9 cellular contexts compared by ENCODE assay signal in the genomic region with DNA sequence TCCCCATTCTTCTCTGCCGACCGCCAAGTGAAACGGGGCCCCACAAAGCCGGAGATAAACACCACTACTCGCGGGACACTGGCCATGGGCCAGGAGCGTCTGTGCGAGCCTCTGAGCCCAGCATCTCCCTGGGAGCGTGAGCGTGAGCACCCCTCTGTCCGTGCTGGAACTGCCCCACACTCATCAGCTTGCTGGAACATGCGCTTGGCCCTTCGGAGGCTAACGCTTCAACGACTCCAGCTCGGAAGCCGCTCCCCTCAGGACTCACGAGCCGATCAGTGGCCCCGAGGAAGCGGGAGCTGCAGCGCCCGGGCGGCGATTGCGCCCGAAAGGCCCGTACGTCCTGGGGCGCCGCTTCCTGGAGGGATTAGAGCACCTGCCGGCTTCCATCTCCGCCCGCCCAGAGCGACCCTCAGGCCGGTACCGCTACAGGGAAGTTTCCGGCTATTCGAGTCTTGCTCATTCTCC. TPM values are rescaled to one million over a fixed set of nuclear protein-coding genes. Genes with fewer than 3 reads are reported as not detected.
A peak's percentile ranks its signal among the peaks of the same experiment; 100 is the strongest.
DNase-seq lines count a peak whose midpoint lies in the region; ATAC-seq, FAIRE-seq and TF ChIP-seq lines count a peak whose summit lies in the region.
"Had no signal": no experiment of that assay in that cellular context is flagged by ENCODE, and none has a peak within 500 bp of the region (broad histone marks: within the 10 kb centered on the region; RNA-seq: fewer than 3 reads in every experiment).

No MANE protein-coding gene starts in this region.

- H3K27ac Mint-ChIP-seq in CD4-positive, alpha-beta T cell = no peak overlapping the region
- peak overlapping the region in 1 of 3 donors; percentile 35 for H3K27ac Mint-ChIP-seq in IgD-negative memory B cell
- no peak overlapping the region for H3K27ac Mint-ChIP-seq in stimulated activated effector memory CD8-positive, alpha-beta T cell treated with anti-CD3 and anti-CD28 coated beads, Interleukin-12 subunit alpha, Interleukin-12 subunit beta, amount 100 ng/mL, for 72 hours

- CTCF ChIA-PET in CD4-positive, alpha-beta T cell (lab: Charles Lee) = no interaction called here
- CTCF ChIA-PET in GM12878 (lab: Yijun Ruan, JAX) = interaction anchor here (0.6 to 8.8 kb wide), 9 partner anchors 8 to 777 kb away, joined by 3 to 99 read pairs (median 6); no protein-coding TSS in a partner anchor

- no peak overlapping the region for H3K27ac ChIP-seq in CD4-positive, alpha-beta T cell (ENCODE audit: low read depth, low read length)
- no peak overlapping the region for H3K27ac ChIP-seq in GM12878 (ENCODE audit: control insufficient read depth, insufficient read depth)
- H3K27ac ChIP-seq: neutrophil had no signal

- TF ChIP-seq EP300 in GM12878 (IDR thresholded peaks at IDR 0.05; ENCODE audit: borderline replicate concordance in 1 of 2, control insufficient read depth in 1 of 2, low read depth in 2 of 2, low read length in 2 of 2) = no peak

- H3K4me2 ChIP-seq in GM12878 (ENCODE audit: control insufficient read depth, insufficient read depth) = peak overlapping the region; percentile 96

- peak overlapping the region; percentile 20 for H2AFZ ChIP-seq in GM12878 (ENCODE audit: control insufficient read depth, low read depth, low read length)

- WGBS in GM12878 (ENCODE audit: insufficient coverage, insufficient replicate concordance, low lambda C conversion rate, missing lambda C conversion rate) = 1% methylated on average over 39 of the region's 39 CpGs

- H3K27me3 Mint-ChIP-seq in CD4-positive, alpha-beta T cell = peaks cover 49% of the 10 kb centered on the region
- no peaks in the 10 kb centered on the region for H3K27me3 Mint-ChIP-seq in IgD-negative memory B cell

- no peaks in the 10 kb centered on the region for H3K36me3 Mint-ChIP-seq in CD4-positive, alpha-beta T cell (ENCODE audit: low read depth)
- H3K36me3 Mint-ChIP-seq in IgD-negative memory B cell = no peaks in the 10 kb centered on the region
- peaks cover 11% of the 10 kb centered on the region for H3K36me3 Mint-ChIP-seq in stimulated activated effector memory CD8-positive, alpha-beta T cell treated with anti-CD3 and anti-CD28 coated beads, Interleukin-12 subunit alpha, Interleukin-12 subunit beta, amount 100 ng/mL, for 72 hours

- H3K4me3 ChIP-seq in GM12878 (peak overlapping the region; percentile 74), iPS-18c (ENCODE audit: insufficient read depth, low read depth, low read length) (peak overlapping the region; percentile 65)

- H3K4me3 Mint-ChIP-seq in CD4-positive, alpha-beta T cell = peak overlapping the region; percentile 72
- peak overlapping the region; percentile 82 to 96 (median 90) for H3K4me3 Mint-ChIP-seq in IgD-negative memory B cell
- H3K4me3 Mint-ChIP-seq in stimulated activated effector memory CD8-positive, alpha-beta T cell treated with anti-CD3 and anti-CD28 coated beads, Interleukin-12 subunit alpha, Interleukin-12 subunit beta, amount 100 ng/mL, for 72 hours = peak overlapping the region; percentile 69

- ATAC-seq in CD4-positive, alpha-beta T cell (ENCODE audit: poor library complexity) = no peak
- ATAC-seq in GM12878 (peak; percentile 18), GM21526 (IDR thresholded peaks at IDR 0.05; ENCODE audit: low FRiP score, unreplicated experiment) (no peak)
- no peak for ATAC-seq in stimulated activated effector memory CD8-positive, alpha-beta T cell treated with anti-CD3 and anti-CD28 coated beads, Interleukin-12 subunit alpha, Interleukin-12 subunit beta, amount 100 ng/mL, for 72 hours

- BruUV-seq in GM12878 (replicated peaks; lab: Mats Ljungman, UMichigan) = no TSS peak

- peaks cover 14% of the 10 kb centered on the region for H3K4me1 ChIP-seq in GM12878 (ENCODE audit: control insufficient read depth, insufficient read depth, low read length)

- TF ChIP-seq RAD21 in GM12878 (IDR thresholded peaks at IDR 0.05; ENCODE audit: insufficient read depth, low read depth, low read length) = no peak

- H3K36me3 ChIP-seq in GM12878 (ENCODE audit: control insufficient read depth in 2 of 2, insufficient read depth in 2 of 2, low read length in 1 of 2) = no peaks in the 10 kb centered on the region
- H3K36me3 ChIP-seq: neutrophil had no signal

- H3K79me2 ChIP-seq in GM12878 (ENCODE audit: control insufficient read depth, insufficient read depth, low read length) = no peaks in the 10 kb centered on the region

- H3K4me1 Mint-ChIP-seq in CD4-positive, alpha-beta T cell (ENCODE audit: low read depth) = peaks cover 10% of the 10 kb centered on the region
- H3K4me1 Mint-ChIP-seq in IgD-negative memory B cell = peaks cover 5 to 18% (median 12%) of the 10 kb centered on the region in 3 donors
- H3K4me1 Mint-ChIP-seq in stimulated activated effector memory CD8-positive, alpha-beta T cell treated with anti-CD3 and anti-CD28 coated beads, Interleukin-12 subunit alpha, Interleukin-12 subunit beta, amount 100 ng/mL, for 72 hours = peaks cover 27% of the 10 kb centered on the region

- no peak for TF ChIP-seq CTCF in CD4-positive, alpha-beta T cell (IDR thresholded peaks at IDR 0.05)
- TF ChIP-seq CTCF in GM12878 (IDR thresholded peaks at IDR 0.05 in 2 of 3, conservative IDR thresholded peaks at IDR 0.05 in 1 of 3; ENCODE audit: control insufficient read depth in 2 of 3, extremely low read depth in 1 of 3, insufficient read depth in 1 of 3, low read depth in 3 of 3, low read length in 3 of 3) = no peak

- H4K20me1 ChIP-seq in GM12878 (ENCODE audit: control insufficient read depth, insufficient read depth) = 0 out of 2 replicates have a peak, but pooled peaks cover 4% of the 10 kb centered on the region

- TF ChIP-seq POLR2A in GM12878 (IDR thresholded peaks at IDR 0.05; ENCODE audit: low read depth, low read length) = no peak

- peaks cover 33% of the 10 kb centered on the region for H3K27me3 ChIP-seq in CD4-positive, alpha-beta T cell (ENCODE audit: control insufficient read depth, insufficient read depth, low read length)
- H3K27me3 ChIP-seq in GM12878 (replicated peaks in 1 of 2; ENCODE audit: control insufficient read depth in 2 of 2, insufficient read depth in 2 of 2, low read length in 1 of 2) = peaks cover 3 to 6% of the 10 kb centered on the region in 2 experiments; a peak in 3 of 4 replicates

- in situ Hi-C loops in GM12878 (cut with MboI) = loop anchor here (5.0 kb wide), 1 partner anchor 115 kb away; no protein-coding TSS in a partner anchor

- SMC1A ChIA-PET in GM12878 (lab: Charles Lee; ENCODE audit: uncharacterized antibody, unreplicated experiment) = interaction anchor here (1.0 kb wide), 2 partner anchors 22 to 512 kb away, joined by 3 to 4 read pairs; no protein-coding TSS in a partner anchor

- FAIRE-seq in GM12878 (lab: Jason Lieb, UNC) (no peak), RCC 7860 (lab: Jason Lieb, UNC) (no peak)

- no peak for DNase-seq in CD4-positive, alpha-beta T cell
- no peak for DNase-seq in GM12878 (ENCODE audit: low read depth, low spot score)
- DNase-seq in stimulated activated effector memory CD8-positive, alpha-beta T cell treated with anti-CD3 and anti-CD28 coated beads, Interleukin-12 subunit alpha, Interleukin-12 subunit beta, amount 100 ng/mL, for 72 hours (ENCODE audit: low spot score in 2 of 2) = no peak
- no peak for DNase-seq in iPS-NIHi7 (ENCODE audit: extremely low spot score)
- no peak for DNase-seq in RCC 7860 (ENCODE audit: low spot score)

- RAD21 ChIA-PET in GM12878 (lab: Charles Lee; ENCODE audit: unreplicated experiment) = interaction anchor here (2.8 kb wide), 1 partner anchor 138 kb away, joined by 14 read pairs; no protein-coding TSS in a partner anchor

- POLR2A ChIA-PET in CD4-positive, alpha-beta T cell (lab: Charles Lee) = no interaction called here
- POLR2A ChIA-PET in GM12878 (lab: Charles Lee) = interaction anchor here (1.4 kb wide), 1 partner anchor 13 kb away, joined by 5 read pairs; no protein-coding TSS in a partner anchor

- intact Hi-C loops in CD4-positive, alpha-beta T cell (cut with DNase I, micrococcal nuclease) = loop anchor here (5.0 to 10.0 kb wide), 2 partner anchors 115 to 118 kb away; no protein-coding TSS in a partner anchor
- intact Hi-C loops in GM12878 (cut with micrococcal nuclease; ENCODE audit: unreplicated experiment) = no loop called here

- H3K9ac ChIP-seq in GM12878 (ENCODE audit: control insufficient read depth, insufficient read depth, low read length) = peak overlapping the region; percentile 18; the same call in 1 of the 2 replicates

- no peaks in the 10 kb centered on the region for H3K9me3 Mint-ChIP-seq in CD4-positive, alpha-beta T cell
- H3K9me3 Mint-ChIP-seq in IgD-negative memory B cell = no peaks in the 10 kb centered on the region
- no peaks in the 10 kb centered on the region for H3K9me3 Mint-ChIP-seq in stimulated activated effector memory CD8-positive, alpha-beta T cell treated with anti-CD3 and anti-CD28 coated beads, Interleukin-12 subunit alpha, Interleukin-12 subunit beta, amount 100 ng/mL, for 72 hours

- H3K9me3 ChIP-seq in CD4-positive, alpha-beta T cell (ENCODE audit: control insufficient read depth, low read length) = no peaks in the 10 kb centered on the region
- no peaks in the 10 kb centered on the region for H3K9me3 ChIP-seq in GM12878 (replicated peaks; ENCODE audit: control insufficient read depth, insufficient read depth, low read length)
- no peaks in the 10 kb centered on the region for H3K9me3 ChIP-seq in iPS-18c (ENCODE audit: control insufficient read depth, insufficient read depth, low read length)
- H3K9me3 ChIP-seq: neutrophil had no signal

TF ChIP-seq in GM12878, 131 proteins besides CTCF, POLR2A, EP300 and RAD21 (continues in another document):
- TF ChIP-seq BHLHE40 (IDR thresholded peaks at IDR 0.05; ENCODE audit: borderline replicate concordance in 1 of 2, low read depth in 2 of 2, low read length in 1 of 2) (peak in 1 of 2 experiments; percentile 5; a peak in 1 of 4 replicates), EED (IDR thresholded peaks at IDR 0.05; ENCODE audit: low read depth) (peak; percentile 16; the same call in 1 of the 2 replicates)

RNA-seq across cellular contexts. Expression of gene TLL2, which starts 1.2 kb away (rescaled TPM):
- total RNA-seq in CD4-positive, alpha-beta T cell = not detected
- polyA plus RNA-seq in IgD-negative memory B cell (0.41 TPM), GM12878 (2011; rRNA removed) (0.33 and 0.71 TPM in 2 replicates), GM12878 (2014; fragmentation: Illumina TruSeq; extraction: Trizol) (0.31 and 0.55 TPM in 2 replicates), GM12878 (2014; fragmentation: Nextera tagmentation; extraction: Ambion mirVana) (under 1 TPM; 0.02 to 0.29 TPM), GM12878 (2014; rRNA removed) (0.78 and 0.80 TPM in 2 replicates), GM12878 (2016; fragmentation: Nextera tagmentation; extraction: Ambion mirVana) (1 to 10 TPM; 1.5 to 2.1 TPM)
- 1.0 and 1.1 TPM in 2 replicates for total RNA-seq in GM12878 (2013; cell fraction: nucleolus; rRNA removed)
- total RNA-seq in GM12878 (2014; rRNA removed) (0.33 and 0.34 TPM in 2 replicates), GM12878 (2014; rRNA removed; fragmentation: Illumina TruSeq; extraction: Trizol) (0.14 and 0.22 TPM in 2 replicates), GM12878 (2021) (0.51 and 0.72 TPM in 2 replicates)
- polyA plus RNA-seq in GM12878 (2011; ENCODE audit: low read depth) = 0.03 TPM
- polyA plus RNA-seq in GM12878 (2011; cell fraction: cytosol; rRNA removed) = 0.33 and 0.57 TPM in 2 replicates
- 1.2 and 1.8 TPM in 2 replicates for polyA plus RNA-seq in GM12878 (2011; cell fraction: nucleus; rRNA removed)
- polyA plus RNA-seq in GM12878 (2012) = 0.18 and 0.28 TPM in 2 replicates
- 0.29 and 0.52 TPM in 2 replicates for polyA minus RNA-seq in GM12878 (2011; rRNA and poly(A)+ RNA removed)
- polyA minus RNA-seq in GM12878 (2011; cell fraction: cytosol; rRNA and poly(A)+ RNA removed) = not detected in 2 replicates
- polyA minus RNA-seq in GM12878 (2011; cell fraction: nucleus; rRNA and poly(A)+ RNA removed) = 0.97 and 2.4 TPM in 2 replicates
